ENCODE assay signal across 15 cellular contexts in genomic region chr16:55643161-55643970, GRCh38. TPM values are rescaled to one million over a fixed set of nuclear protein-coding genes. Genes with fewer than 3 reads are reported as not detected.
DNase-seq lines count a peak whose midpoint lies in the region; ATAC-seq and TF ChIP-seq lines count a peak whose summit lies in the region.
"Had no signal": no experiment of that assay in that cellular context is flagged by ENCODE, and none has a peak within 500 bp of the region (broad histone marks: within the 10 kb centered on the region; RNA-seq: fewer than 3 reads in every experiment).

No MANE protein-coding gene starts in this region.

- H3K9me3 ChIP-seq in Panc1 (ENCODE audit: control insufficient read depth, insufficient read depth, low read depth, low read length) (no peaks in the 10 kb centered on the region), HAP-1 (no peaks in the 10 kb centered on the region)
- H3K9me3 ChIP-seq: psoas muscle had no signal

- BruUV-seq in Panc1 (replicated peaks; lab: Mats Ljungman, UMichigan), result no TSS peak

- H3K36me3 Mint-ChIP-seq in osteocyte (ENCODE audit: unreplicated experiment), result no peaks in the 10 kb centered on the region
- H3K36me3 Mint-ChIP-seq: activated naive CD4-positive, alpha-beta T cell treated with anti-CD3 and anti-CD28 coated beads, Interleukin-2, amount 50 U/mL, for 24 hours; CD8-positive, alpha-beta memory T cell had no signal

- H3K9me3 Mint-ChIP-seq in osteocyte (ENCODE audit: unreplicated experiment), result no peaks in the 10 kb centered on the region
- H3K9me3 Mint-ChIP-seq: activated naive CD4-positive, alpha-beta T cell treated with anti-CD3 and anti-CD28 coated beads, Interleukin-2, amount 50 U/mL, for 24 hours; CD8-positive, alpha-beta memory T cell; stimulated activated effector memory CD8-positive, alpha-beta T cell treated with anti-CD3 and anti-CD28 coated beads, Interleukin-12 subunit alpha, Interleukin-12 subunit beta, amount 100 ng/mL, for 72 hours had no signal

- H3K4me1 ChIP-seq in Panc1 (ENCODE audit: control insufficient read depth, insufficient read depth, low read length), result no peaks in the 10 kb centered on the region
- H3K4me1 ChIP-seq in HAP-1, result no peaks in the 10 kb centered on the region
- H3K4me1 ChIP-seq: psoas muscle had no signal

- H3K27ac Mint-ChIP-seq in osteocyte (ENCODE audit: unreplicated experiment), result no peak overlapping the region
- H3K27ac Mint-ChIP-seq: activated naive CD4-positive, alpha-beta T cell treated with anti-CD3 and anti-CD28 coated beads, Interleukin-2, amount 50 U/mL, for 24 hours; CD8-positive, alpha-beta memory T cell; stimulated activated effector memory CD8-positive, alpha-beta T cell treated with anti-CD3 and anti-CD28 coated beads, Interleukin-12 subunit alpha, Interleukin-12 subunit beta, amount 100 ng/mL, for 72 hours had no signal

- H3K27me3 ChIP-seq in Panc1 (ENCODE audit: control insufficient read depth, insufficient read depth, low read length) (no peaks in the 10 kb centered on the region), HAP-1 (ENCODE audit: low read depth) (no peaks in the 10 kb centered on the region)

- no peak overlapping the region for H3K4me3 Mint-ChIP-seq in osteocyte (ENCODE audit: unreplicated experiment)
- H3K4me3 Mint-ChIP-seq: activated naive CD4-positive, alpha-beta T cell treated with anti-CD3 and anti-CD28 coated beads, Interleukin-2, amount 50 U/mL, for 24 hours; CD8-positive, alpha-beta memory T cell; stimulated activated effector memory CD8-positive, alpha-beta T cell treated with anti-CD3 and anti-CD28 coated beads, Interleukin-12 subunit alpha, Interleukin-12 subunit beta, amount 100 ng/mL, for 72 hours had no signal

- no peak overlapping the region for H3K27ac ChIP-seq in Panc1 (ENCODE audit: low read length)
- H3K27ac ChIP-seq: psoas muscle had no signal

- no peaks in the 10 kb centered on the region for H3K36me3 ChIP-seq in Panc1 (ENCODE audit: control insufficient read depth, insufficient read depth, low read length)
- H3K36me3 ChIP-seq in HAP-1 (replicated peaks), result no peaks in the 10 kb centered on the region

- in situ Hi-C loops in Panc1 (cut with HindIII; ENCODE audit: low pct_unique_long_range_greater_than_20kb, low sequenced_read_pairs) (no loop called here), HAP-1 (cut with MboI; ENCODE audit: low sequenced_read_pairs) (no loop called here)

- TF ChIP-seq CTCF in Panc1 (IDR thresholded peaks at IDR 0.05), result peak; percentile 29
- TF ChIP-seq CTCF in epithelial cell of proximal tubule (conservative IDR thresholded peaks at IDR 0.05; ENCODE audit: low read depth, low read length), result peak; percentile 14
- no peak for TF ChIP-seq CTCF in osteocyte (IDR thresholded peaks at IDR 0.05)

- DNase-seq in CD1c-positive myeloid dendritic cell (ENCODE audit: extremely low spot score) (peak; percentile 28), Panc1 (ENCODE audit: low read depth, low spot score) (no peak), epithelial cell of proximal tubule (ENCODE audit: low read depth) (no peak), osteocyte (ENCODE audit: extremely low spot score, unreplicated experiment) (peak; percentile 62), HAP-1 (ENCODE audit: low spot score in 2 of 2) (no peak), NCI-H2081 treated with DMSO at 0.1 percent for 48 hours (lab: John Stamatoyannopoulos, UW) (no peak), SK-N-DZ (ENCODE audit: low spot score) (no peak)
- DNase-seq: CD8-positive, alpha-beta memory T cell; NCI-H1417 treated with DMSO at 0.1 percent for 48 hours; NCI-H524; psoas muscle; stimulated activated CD4-positive, alpha-beta T cell treated with anti-CD3 and anti-CD28 coated beads, Interleukin-2, amount 100 ng/mL, for 48 hours had no signal

- intact Hi-C loops in Panc1 (cut with micrococcal nuclease; ENCODE audit: unreplicated experiment), result no loop called here

- no peaks in the 10 kb centered on the region for H3K4me1 Mint-ChIP-seq in osteocyte (ENCODE audit: unreplicated experiment)
- H3K4me1 Mint-ChIP-seq: activated naive CD4-positive, alpha-beta T cell treated with anti-CD3 and anti-CD28 coated beads, Interleukin-2, amount 50 U/mL, for 24 hours; CD8-positive, alpha-beta memory T cell; stimulated activated effector memory CD8-positive, alpha-beta T cell treated with anti-CD3 and anti-CD28 coated beads, Interleukin-12 subunit alpha, Interleukin-12 subunit beta, amount 100 ng/mL, for 72 hours had no signal

- H3K27me3 Mint-ChIP-seq in osteocyte (ENCODE audit: unreplicated experiment), result peaks cover 28% of the 10 kb centered on the region
- H3K27me3 Mint-ChIP-seq: activated naive CD4-positive, alpha-beta T cell treated with anti-CD3 and anti-CD28 coated beads, Interleukin-2, amount 50 U/mL, for 24 hours had no signal

- CTCF ChIA-PET in Panc1 (lab: Charles Lee), result interaction anchor here (0.8 kb wide), 1 partner anchor 178 kb away, joined by 3 read pairs; no protein-coding TSS in a partner anchor

- no peak; the same call in 1 of the 2 replicates for ATAC-seq in Panc1
- ATAC-seq in HG03045 (IDR thresholded peaks at IDR 0.05; ENCODE audit: unreplicated experiment), result no peak
- ATAC-seq: psoas muscle; stimulated activated effector memory CD8-positive, alpha-beta T cell treated with anti-CD3 and anti-CD28 coated beads, Interleukin-12 subunit alpha, Interleukin-12 subunit beta, amount 100 ng/mL, for 72 hours had no signal

- H3K4me3 ChIP-seq in Panc1 (ENCODE audit: low read depth in 2 of 2, low read length in 2 of 2) (no peak overlapping the region), epithelial cell of proximal tubule (ENCODE audit: low read depth, low read length) (no peak overlapping the region), HAP-1 (no peak overlapping the region)
- H3K4me3 ChIP-seq: psoas muscle had no signal

- POLR2A ChIA-PET in Panc1 (lab: Charles Lee), result no interaction called here

RNA-seq across cellular contexts. Expression of gene SLC6A2, which starts 12.4 kb away (rescaled TPM):
- 0.10 TPM for total RNA-seq in Panc1 (2021; ENCODE audit: unreplicated experiment)
- polyA plus RNA-seq in Panc1 (2012; ENCODE audit: insufficient read length), result not detected
- total RNA-seq in epithelial cell of proximal tubule, result not detected in 2 replicates
- not detected in 2 replicates for total RNA-seq in osteocyte
- polyA plus RNA-seq in SK-N-DZ (2014; cell fraction: cytosol; rRNA removed), result 58.1 and 83.8 TPM in 2 replicates
- polyA plus RNA-seq in SK-N-DZ (2014; cell fraction: nucleus; rRNA removed), result 195 and 206 TPM in 2 replicates
- total RNA-seq: CD8-positive, alpha-beta memory T cell; psoas muscle had no signal
- polyA plus RNA-seq: CD8-positive, alpha-beta memory T cell had no signal

Comparison
In these comparisons a context has a peak if more than half of its experiments do, and no peak if none do; other contexts are left out.
1. DNase-seq: peak in CD1c-positive myeloid dendritic cell (single experiment) and osteocyte (single experiment); none in Panc1 (single experiment), epithelial cell of proximal tubule (single experiment), HAP-1 (0 of 2), NCI-H2081 treated with DMSO at 0.1 percent for 48 hours (single experiment) and SK-N-DZ (single experiment).